In the genomic region with DNA sequence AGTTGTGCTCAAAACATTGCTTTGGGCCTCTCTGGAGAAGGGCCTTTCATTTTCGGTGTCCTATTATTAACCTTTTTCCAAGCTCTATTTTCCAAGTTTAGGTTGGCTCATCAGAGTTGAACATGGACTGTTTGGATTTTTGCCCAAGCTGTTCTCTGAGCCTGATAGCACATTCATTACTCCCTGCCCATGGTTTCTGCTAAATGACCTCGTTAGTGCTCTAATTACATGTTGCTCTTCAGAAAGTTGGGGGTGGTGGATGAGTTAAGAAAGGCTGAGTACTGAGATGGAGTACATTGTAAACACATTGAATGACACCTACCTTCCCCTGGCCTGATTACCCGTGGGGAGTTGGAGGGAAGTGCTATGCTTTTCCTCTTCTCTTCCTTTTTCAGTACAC, we compare ENCODE assay signal across 17 cellular contexts.
"Had no signal": no experiment of that assay in that cellular context is flagged by ENCODE, and none has a peak within 500 bp of the region (broad histone marks: within the 10 kb centered on the region; RNA-seq: fewer than 3 reads in every experiment).

No MANE protein-coding gene starts in this region.

- H3K4me1 ChIP-seq: gastroesophageal sphincter had no signal

- H3K27ac Mint-ChIP-seq: activated CD8-positive, alpha-beta T cell treated with anti-CD3 and anti-CD28 coated beads for 36 hours; activated naive CD8-positive, alpha-beta T cell; naive B cell; stimulated activated memory B cell treated with anti-CD40 and anti-IgM and Interleukin-4, amounts not matched to agents 10 μg/mL and 1 μg/mL and 100 μg/mL, for 72 hours; WTC11 had no signal

- H3K9me3 ChIP-seq: gastroesophageal sphincter had no signal

- H3K27me3 Mint-ChIP-seq: activated CD8-positive, alpha-beta T cell treated with anti-CD3 and anti-CD28 coated beads for 36 hours; activated naive CD8-positive, alpha-beta T cell; naive B cell; stimulated activated memory B cell treated with anti-CD40 and anti-IgM and Interleukin-4, amounts not matched to agents 10 μg/mL and 1 μg/mL and 100 μg/mL, for 72 hours had no signal

- H3K4me1 Mint-ChIP-seq: naive B cell; stimulated activated memory B cell treated with anti-CD40 and anti-IgM and Interleukin-4, amounts not matched to agents 10 μg/mL and 1 μg/mL and 100 μg/mL, for 72 hours had no signal

- H3K4me3 Mint-ChIP-seq: activated CD8-positive, alpha-beta T cell treated with anti-CD3 and anti-CD28 coated beads for 36 hours; activated naive CD8-positive, alpha-beta T cell; naive B cell; stimulated activated memory B cell treated with anti-CD40 and anti-IgM and Interleukin-4, amounts not matched to agents 10 μg/mL and 1 μg/mL and 100 μg/mL, for 72 hours; WTC11 had no signal

- H3K36me3 ChIP-seq: gastroesophageal sphincter had no signal

- H3K9me3 Mint-ChIP-seq: activated CD8-positive, alpha-beta T cell treated with anti-CD3 and anti-CD28 coated beads for 36 hours had no signal

- DNase-seq: activated CD4-positive, alpha-beta T cell treated with anti-CD3 and anti-CD28 coated beads for 4 hours; activated CD8-positive, alpha-beta T cell treated with anti-CD3 and anti-CD28 coated beads for 36 hours; activated gamma-delta T cell treated with Interleukin-2 at 50 U/mL for 16 hours; activated T-cell treated with anti-CD3 and anti-CD28 coated beads, Interleukin-2, amount 50 U/mL, for 48 hours; amniotic stem cell; caudate nucleus; erythroblast; left colon; mammary epithelial cell; naive B cell; nucleus accumbens; posterior cingulate gyrus; retina had no signal

- H3K27me3 ChIP-seq: gastroesophageal sphincter had no signal

- ATAC-seq: activated CD8-positive, alpha-beta T cell treated with anti-CD3 and anti-CD28 coated beads for 36 hours; gastroesophageal sphincter; left colon; stimulated activated memory B cell treated with anti-CD40 and anti-IgM and Interleukin-4, amounts not matched to agents 10 μg/mL and 1 μg/mL and 100 μg/mL, for 72 hours; WTC11 had no signal

- H3K4me3 ChIP-seq: gastroesophageal sphincter had no signal

- H3K27ac ChIP-seq: gastroesophageal sphincter had no signal
